In the genomic region with DNA sequence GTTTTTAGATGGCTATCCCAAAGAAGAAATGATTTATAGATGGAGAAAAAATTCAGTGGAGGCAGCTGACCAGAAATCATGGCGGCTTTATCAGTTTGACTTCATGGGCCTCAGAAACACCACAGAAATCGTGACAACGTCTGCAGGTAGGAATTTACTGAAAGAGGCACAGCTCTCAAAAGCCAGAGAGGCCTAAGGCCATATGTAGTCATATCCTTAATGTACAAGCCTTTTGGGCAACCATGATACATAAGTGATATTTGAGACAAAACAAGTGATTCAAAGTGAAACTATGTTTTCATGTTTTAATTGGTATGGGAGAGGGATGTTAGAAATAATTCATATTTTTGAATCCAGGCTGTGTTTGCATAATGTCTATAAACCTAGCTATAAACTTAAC, we compare ENCODE assay signal across 23 cellular contexts.
A peak's percentile ranks its signal among the peaks of the same experiment; 100 is the strongest.
DNase-seq lines count a peak whose midpoint lies in the region; ATAC-seq, FAIRE-seq and TF ChIP-seq lines count a peak whose summit lies in the region.
"Had no signal": no experiment of that assay in that cellular context is flagged by ENCODE, and none has a peak within 500 bp of the region (broad histone marks: within the 10 kb centered on the region; RNA-seq: fewer than 3 reads in every experiment).

No MANE protein-coding gene starts in this region.

- H3K9me2 ChIP-seq in PC-3 (replicated peaks; ENCODE audit: low read length) = no peaks in the 10 kb centered on the region

- DNase-seq in PC-3 = peak; percentile 21
- no peak for DNase-seq in RWPE2 (ENCODE audit: low spot score)
- peak; percentile 71 for DNase-seq in epithelial cell of esophagus (ENCODE audit: low read depth)
- DNase-seq in foreskin keratinocyte = peak; percentile 55 to 76
- no peak for DNase-seq in activated effector memory CD4-positive, alpha-beta T cell treated with anti-CD3 and anti-CD28 coated beads, Interleukin-2, amount 50 U/mL, for 16 hours
- no peak for DNase-seq in activated CD4-positive, alpha-beta T cell treated with anti-CD3 and anti-CD28 coated beads for 48 hours
- DNase-seq in GM12891 (ENCODE audit: insufficient read length, low spot score) = no peak
- DNase-seq: AML-193; Caco-2; Calu3; CD4-positive, alpha-beta T cell; CD8-positive, alpha-beta T cell; DMS79 treated with DMSO at 0.1 percent for 48 hours; GF-D8 had no signal

- no peak overlapping the region for H3K9ac ChIP-seq in PC-3 (ENCODE audit: low read length)
- H3K9ac ChIP-seq: BLaER1 treated with 17β-estradiol and CSF1 and Interleukin-3, amounts not matched to agents 10 nM and 100 nM had no signal

- H3K9me3 ChIP-seq in PC-3 (ENCODE audit: low read length) (peaks cover 31% of the 10 kb centered on the region; the same call in 1 of the 2 replicates), RWPE2 (ENCODE audit: severe bottlenecking) (no peaks in the 10 kb centered on the region)
- H3K9me3 ChIP-seq: Caco-2 had no signal

- CTCF ChIA-PET in PC-3 (lab: Charles Lee) = no interaction called here

- no peak overlapping the region for H3K4me2 ChIP-seq in PC-3 (ENCODE audit: low read length)
- H3K4me2 ChIP-seq: A549; BLaER1 treated with 17β-estradiol and CSF1 and Interleukin-3, amounts not matched to agents 10 nM and 100 nM had no signal

- no peaks in the 10 kb centered on the region for H3F3A ChIP-seq in PC-3 (ENCODE audit: low read length, unreplicated experiment)

- H3K36me3 ChIP-seq in PC-3 (ENCODE audit: low read depth, low read length) = no peaks in the 10 kb centered on the region
- H3K36me3 ChIP-seq in RWPE2 (ENCODE audit: low read depth) = no peaks in the 10 kb centered on the region
- H3K36me3 ChIP-seq: BLaER1 treated with 17β-estradiol and CSF1 and Interleukin-3, amounts not matched to agents 10 nM and 100 nM had no signal

- ATAC-seq in PC-3 = no peak
- peak; percentile 69 for ATAC-seq in RWPE2 (ENCODE audit: low read depth)
- ATAC-seq in foreskin keratinocyte = peak; percentile 64
- no peak for ATAC-seq in HG03457 (IDR thresholded peaks at IDR 0.05; ENCODE audit: unreplicated experiment)
- ATAC-seq: A549; CD8-positive, alpha-beta T cell had no signal

- TF ChIP-seq POLR2A in GM12891 (IDR thresholded peaks at IDR 0.05; ENCODE audit: low read depth, low read length) = no peak

- no TSS peak for BruUV-seq in PC-3 (replicated peaks; lab: Mats Ljungman, UMichigan)

- no peak overlapping the region for H2AFZ ChIP-seq in PC-3 (ENCODE audit: low read length)

- POLR2A ChIA-PET in PC-3 (lab: Charles Lee; ENCODE audit: unreplicated experiment) = no interaction called here

- H3K4me1 ChIP-seq in PC-3 (ENCODE audit: insufficient read depth, low read length) (no peaks in the 10 kb centered on the region), RWPE2 (ENCODE audit: insufficient read depth, poor library complexity, severe bottlenecking) (no peaks in the 10 kb centered on the region), foreskin keratinocyte (peaks cover 3% of the 10 kb centered on the region)
- H3K4me1 ChIP-seq: A549; BLaER1 treated with 17β-estradiol and CSF1 and Interleukin-3, amounts not matched to agents 10 nM and 100 nM; Caco-2 had no signal

- no peaks in the 10 kb centered on the region for H4K20me1 ChIP-seq in PC-3 (ENCODE audit: low read length)
- H4K20me1 ChIP-seq: BLaER1 treated with 17β-estradiol and CSF1 and Interleukin-3, amounts not matched to agents 10 nM and 100 nM had no signal

- intact Hi-C loops in PC-3 (cut with micrococcal nuclease) = no loop called here

- H3K79me2 ChIP-seq in PC-3 (ENCODE audit: low read length) = no peaks in the 10 kb centered on the region

- FAIRE-seq in GM12891 (lab: Jason Lieb, UNC) = no peak
- FAIRE-seq: A549, D721Med, G401.6, GM12892, GM18507 had no signal

- H3K27ac ChIP-seq in PC-3 (ENCODE audit: low read length) (no peak overlapping the region), RWPE2 (ENCODE audit: poor library complexity, severe bottlenecking) (no peak overlapping the region), foreskin keratinocyte (no peak overlapping the region)
- H3K27ac ChIP-seq: 22Rv1; A549; BLaER1 treated with 17β-estradiol and CSF1 and Interleukin-3, amounts not matched to agents 10 nM and 100 nM; C4-2B had no signal

- H3K4me3 ChIP-seq in PC-3 (ENCODE audit: low read length) (no peak overlapping the region), RWPE2 (ENCODE audit: severe bottlenecking) (no peak overlapping the region), epithelial cell of esophagus (ENCODE audit: low read length) (no peak overlapping the region)
- H3K4me3 ChIP-seq: A549; BLaER1 treated with 17β-estradiol and CSF1 and Interleukin-3, amounts not matched to agents 10 nM and 100 nM had no signal

- H3K27me3 ChIP-seq in PC-3 (ENCODE audit: low read length) (no peaks in the 10 kb centered on the region), RWPE2 (ENCODE audit: insufficient read depth, poor library complexity, severe bottlenecking) (no peaks in the 10 kb centered on the region), foreskin keratinocyte (no peaks in the 10 kb centered on the region)
- H3K27me3 ChIP-seq: BLaER1 treated with 17β-estradiol and CSF1 and Interleukin-3, amounts not matched to agents 10 nM and 100 nM had no signal

- no peak for TF ChIP-seq CTCF in PC-3 (conservative IDR thresholded peaks at IDR 0.05; ENCODE audit: low read depth, low read length)
- TF ChIP-seq CTCF in RWPE2 (IDR thresholded peaks at IDR 0.05; ENCODE audit: poor library complexity, severe bottlenecking) = no peak
- no peak for TF ChIP-seq CTCF in epithelial cell of esophagus (IDR thresholded peaks at IDR 0.05; ENCODE audit: insufficient read depth, low read depth, low read length, missing control alignments)
- no peak for TF ChIP-seq CTCF in foreskin keratinocyte (conservative IDR thresholded peaks at IDR 0.05)

TF ChIP-seq in GM12891, 5 proteins besides CTCF, POLR2A, EP300 and RAD21:
- TF ChIP-seq TAF1 (IDR thresholded peaks at IDR 0.05; ENCODE audit: low read depth, low read length) (no peak), PAX5 (IDR thresholded peaks at IDR 0.05; ENCODE audit: insufficient read depth, low read length, severe bottlenecking) (no peak), SPI1 (IDR thresholded peaks at IDR 0.05; ENCODE audit: low read depth, low read length) (no peak), POU2F2 (IDR thresholded peaks at IDR 0.05; ENCODE audit: low read depth, low read length) (no peak), POLR2AphosphoS5 (IDR thresholded peaks at IDR 0.05; ENCODE audit: low read depth, low read length) (no peak)

Comparison
In these comparisons a context has a peak if more than half of its experiments do, and no peak if none do; other contexts are left out.
1. ATAC-seq: peak in RWPE2 (single experiment) and foreskin keratinocyte (single experiment); none in PC-3 (single experiment) and HG03457 (single experiment).
2. DNase-seq: peak in PC-3 (single experiment), epithelial cell of esophagus (single experiment) and foreskin keratinocyte (2 of 2); none in RWPE2 (single experiment), activated effector memory CD4-positive, alpha-beta T cell treated with anti-CD3 and anti-CD28 coated beads, Interleukin-2, amount 50 U/mL, for 16 hours (single experiment), activated CD4-positive, alpha-beta T cell treated with anti-CD3 and anti-CD28 coated beads for 48 hours (single experiment) and GM12891 (single experiment).